ENCODE assay signal across 32 cellular contexts in genomic region chr12:113443030-113443539, GRCh38. TPM values are rescaled to one million over a fixed set of nuclear protein-coding genes. Genes with fewer than 3 reads are reported as not detected.
"Had no signal": no experiment of that assay in that cellular context is flagged by ENCODE, and none has a peak within 500 bp of the region (broad histone marks: within the 10 kb centered on the region; RNA-seq: fewer than 3 reads in every experiment).

No MANE protein-coding gene starts in this region.

- H3K9me3 ChIP-seq: esophagus squamous epithelium, lower lobe of right lung, psoas muscle, testis, tibial artery had no signal

- H3K4me1 Mint-ChIP-seq: stimulated activated memory B cell treated with anti-CD40 and anti-IgM and Interleukin-4, amounts not matched to agents 10 μg/mL and 1 μg/mL and 100 μg/mL, for 72 hours had no signal

- H3K27ac ChIP-seq: coronary artery, esophagus squamous epithelium, heart right ventricle, lower lobe of right lung, psoas muscle, skin epidermis, spleen, testis, tibial artery had no signal

- FAIRE-seq: endometrium, islet of Langerhans had no signal

- H3K9me3 Mint-ChIP-seq: type B pancreatic cell had no signal

- H3K4me3 Mint-ChIP-seq: naive thymus-derived CD8-positive, alpha-beta T cell; nephron progenitor cell; stimulated activated memory B cell treated with anti-CD40 and anti-IgM and Interleukin-4, amounts not matched to agents 10 μg/mL and 1 μg/mL and 100 μg/mL, for 72 hours; type B pancreatic cell had no signal

- H3K4me1 ChIP-seq: esophagus squamous epithelium, heart right ventricle, lower lobe of right lung, psoas muscle, spleen, testis, tibial artery had no signal

- H3K36me3 Mint-ChIP-seq: stimulated activated memory B cell treated with anti-CD40 and anti-IgM and Interleukin-4, amounts not matched to agents 10 μg/mL and 1 μg/mL and 100 μg/mL, for 72 hours; type B pancreatic cell had no signal

- H3K4me3 ChIP-seq: coronary artery, esophagus squamous epithelium, heart right ventricle, lower lobe of right lung, psoas muscle, skin epidermis, spleen, testis, tibial artery had no signal

- ATAC-seq: heart right ventricle; left ventricle myocardium superior; lower lobe of right lung; naive thymus-derived CD8-positive, alpha-beta T cell; psoas muscle; right cardiac atrium; stimulated activated memory B cell treated with anti-CD40 and anti-IgM and Interleukin-4, amounts not matched to agents 10 μg/mL and 1 μg/mL and 100 μg/mL, for 72 hours; stimulated activated naive CD8-positive, alpha-beta T cell treated with anti-CD3 and anti-CD28 coated beads, Interleukin-15, Interleukin-2, amounts not matched to agents 100 U/mL and 50 U/mL, for 24 hours had no signal

- H3K27ac Mint-ChIP-seq: naive thymus-derived CD8-positive, alpha-beta T cell; nephron progenitor cell; stimulated activated memory B cell treated with anti-CD40 and anti-IgM and Interleukin-4, amounts not matched to agents 10 μg/mL and 1 μg/mL and 100 μg/mL, for 72 hours; type B pancreatic cell had no signal

- DNase-seq: dermis blood vessel endothelial cell; effector memory CD4-positive, alpha-beta T cell; erythroblast; esophagus squamous epithelium; foreskin melanocyte; glutamatergic neuron; heart right ventricle; hippocampal formation; left ventricle myocardium superior; lower lobe of right lung; naive thymus-derived CD8-positive, alpha-beta T cell; nephron progenitor cell; nucleus accumbens; psoas muscle; right cardiac atrium; spleen; stimulated activated CD4-positive, alpha-beta T cell treated with anti-CD3 and anti-CD28 coated beads, Interleukin-4, amount 100 ng/mL, for 4 hours; stimulated activated naive CD8-positive, alpha-beta T cell treated with anti-CD3 and anti-CD28 coated beads, Interleukin-15, Interleukin-2, amounts not matched to agents 100 U/mL and 50 U/mL, for 24 hours; substantia nigra; testis; tibial artery had no signal

RNA-seq across cellular contexts. Expression of gene SDSL, which starts 20.9 kb away (rescaled TPM):
- total RNA-seq: naive thymus-derived CD8-positive, alpha-beta T cell had no signal
- polyA plus RNA-seq: naive thymus-derived CD8-positive, alpha-beta T cell had no signal

RNA-seq across cellular contexts. Expression of gene LHX5, which starts 28.6 kb away (rescaled TPM):
- total RNA-seq: dermis blood vessel endothelial cell; esophagus squamous epithelium; heart right ventricle; left ventricle myocardium superior; lower lobe of right lung; mesenteric fat pad; myocyte; naive thymus-derived CD8-positive, alpha-beta T cell; osteocyte; psoas muscle; renal cortical epithelial cell; right cardiac atrium; spleen; urinary bladder had no signal
- polyA plus RNA-seq: heart right ventricle; naive thymus-derived CD8-positive, alpha-beta T cell; psoas muscle; right cardiac atrium; spleen; urinary bladder had no signal

RNA-seq across cellular contexts. Expression of gene SDS, which starts 39.4 kb away (rescaled TPM):
- total RNA-seq: dermis blood vessel endothelial cell; left ventricle myocardium superior; myocyte; naive thymus-derived CD8-positive, alpha-beta T cell; osteocyte; urinary bladder had no signal
- polyA plus RNA-seq: naive thymus-derived CD8-positive, alpha-beta T cell had no signal
